ENCODE assay signal across 8 cellular contexts in the genomic region with DNA sequence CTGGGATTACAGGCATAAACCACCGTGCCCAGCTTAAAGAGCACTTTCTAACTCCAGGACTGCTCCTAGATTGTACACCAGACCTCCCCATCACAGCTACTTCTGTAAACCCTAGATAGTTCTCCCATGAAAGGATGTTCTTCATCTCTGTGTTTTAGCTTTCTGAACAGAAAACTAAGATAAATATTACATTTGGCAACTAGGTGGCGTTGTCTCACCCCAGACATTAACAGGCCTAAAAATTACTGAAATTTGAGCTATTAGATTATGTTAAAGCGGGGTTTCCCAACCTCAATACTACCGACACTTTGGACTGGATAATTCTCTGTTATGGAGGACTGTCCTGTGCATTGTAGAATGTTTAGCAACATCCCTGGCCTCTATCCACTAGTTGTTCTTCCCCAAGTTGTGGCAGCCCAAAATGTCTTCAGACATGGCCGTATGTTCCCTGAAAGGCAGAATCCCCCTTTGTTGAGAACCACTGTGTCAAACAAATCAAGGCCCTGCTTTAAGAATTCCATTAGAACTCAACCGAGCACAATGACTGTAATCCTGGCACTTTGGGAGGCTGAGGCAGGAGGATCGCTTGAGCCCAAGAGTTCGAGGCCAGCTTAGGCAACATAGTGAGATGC. TPM values are rescaled to one million over a fixed set of nuclear protein-coding genes. Genes with fewer than 3 reads are reported as not detected.
DNase-seq lines count a peak whose midpoint lies in the region; ATAC-seq and TF ChIP-seq lines count a peak whose summit lies in the region.

No MANE protein-coding gene starts in this region.

- no peaks in the 10 kb centered on the region for H3K4me1 Mint-ChIP-seq in T-helper 2 cell treated with Interferon-gamma antibody and Interleukin-4, amounts not matched to agents 5 μg/mL and 100 μg/mL, for 36 hours (ENCODE audit: low read depth)

- no peak for TF ChIP-seq EP300 in gastroesophageal sphincter (IDR thresholded peaks at IDR 0.05)

- DNase-seq in CD1c-positive myeloid dendritic cell (ENCODE audit: extremely low spot score) = peak; percentile 50
- DNase-seq in SK-MEL-5 (ENCODE audit: low read depth, low spot score) = peak; percentile 48
- DNase-seq in superior temporal gyrus (ENCODE audit: extremely low spot score) = peak; percentile 78
- no peak for DNase-seq in T-helper 2 cell treated with Interferon-gamma antibody and Interleukin-4, amounts not matched to agents 5 μg/mL and 100 μg/mL, for 36 hours (ENCODE audit: low spot score)
- no peak for DNase-seq in activated T-cell treated with anti-CD3 and anti-CD28 coated beads for 4 hours

- 17 to 62% methylated on average over 3 to 6 of the region's 8 CpGs for WGBS in gastroesophageal sphincter (ENCODE audit: low coverage in 1 of 2), 2 donors

- no peak overlapping the region for H3K4me3 ChIP-seq in gastroesophageal sphincter

- no peak overlapping the region for H3K27ac ChIP-seq in gastroesophageal sphincter

- peak; percentile 58 for ATAC-seq in GM21390 (IDR thresholded peaks at IDR 0.05; ENCODE audit: unreplicated experiment)
- peak; percentile 25 for ATAC-seq in gastroesophageal sphincter
- ATAC-seq in HG02623 (IDR thresholded peaks at IDR 0.05; ENCODE audit: unreplicated experiment) = no peak

- H3K27me3 Mint-ChIP-seq in T-helper 2 cell treated with Interferon-gamma antibody and Interleukin-4, amounts not matched to agents 5 μg/mL and 100 μg/mL, for 36 hours (ENCODE audit: low read depth) = peaks cover 11% of the 10 kb centered on the region

- H3K36me3 ChIP-seq in gastroesophageal sphincter = no peaks in the 10 kb centered on the region

- no peaks in the 10 kb centered on the region for H3K9me3 Mint-ChIP-seq in T-helper 2 cell treated with Interferon-gamma antibody and Interleukin-4, amounts not matched to agents 5 μg/mL and 100 μg/mL, for 36 hours

- in situ Hi-C loops in SK-MEL-5 (cut with HindIII; ENCODE audit: low pct_unique_long_range_greater_than_20kb, low sequenced_read_pairs) = no loop called here

- H3K4me3 Mint-ChIP-seq in T-helper 2 cell treated with Interferon-gamma antibody and Interleukin-4, amounts not matched to agents 5 μg/mL and 100 μg/mL, for 36 hours = no peak overlapping the region

- no peak overlapping the region for H3K27ac Mint-ChIP-seq in T-helper 2 cell treated with Interferon-gamma antibody and Interleukin-4, amounts not matched to agents 5 μg/mL and 100 μg/mL, for 36 hours

- H3K36me3 Mint-ChIP-seq in T-helper 2 cell treated with Interferon-gamma antibody and Interleukin-4, amounts not matched to agents 5 μg/mL and 100 μg/mL, for 36 hours (ENCODE audit: low read depth) = no peaks in the 10 kb centered on the region

- no peaks in the 10 kb centered on the region for H3K27me3 ChIP-seq in gastroesophageal sphincter

- H3K4me1 ChIP-seq in gastroesophageal sphincter = no peaks in the 10 kb centered on the region

- TF ChIP-seq POLR2A in gastroesophageal sphincter (IDR thresholded peaks at IDR 0.05) = no peak

- H3K9me3 ChIP-seq in gastroesophageal sphincter = no peaks in the 10 kb centered on the region

- TF ChIP-seq CTCF in gastroesophageal sphincter (IDR thresholded peaks at IDR 0.05) = peak; percentile 44 to 60 (median 49)

RNA-seq across cellular contexts. Expression of a gene that starts 19.1 kb away (rescaled TPM):
- 0.11 and 0.13 TPM in 2 replicates for total RNA-seq in SK-MEL-5 (2014; rRNA removed; shearing (Covaris generic))
- not detected in 2 replicates for polyA plus RNA-seq in SK-MEL-5 (2015; cell fraction: cytosol; rRNA removed)
- not detected in 2 replicates for polyA plus RNA-seq in SK-MEL-5 (2015; cell fraction: nucleus; rRNA removed)
- total RNA-seq in gastroesophageal sphincter = under 1 TPM in 1 of 4 donors, not detected in 3; 0.35 TPM

Comparison
In these comparisons a context has a peak if more than half of its experiments do, and no peak if none do; other contexts are left out.
1. DNase-seq: peak in CD1c-positive myeloid dendritic cell (single experiment), SK-MEL-5 (single experiment) and superior temporal gyrus (single experiment); none in T-helper 2 cell treated with Interferon-gamma antibody and Interleukin-4, amounts not matched to agents 5 μg/mL and 100 μg/mL, for 36 hours (single experiment) and activated T-cell treated with anti-CD3 and anti-CD28 coated beads for 4 hours (single experiment).